Comparison of ENCODE assay signal across 34 cellular contexts in genomic region chr18:48705043-48705442, GRCh38.
"Had no signal": no experiment of that assay in that cellular context is flagged by ENCODE, and none has a peak within 500 bp of the region (broad histone marks: within the 10 kb centered on the region; RNA-seq: fewer than 3 reads in every experiment).

No MANE protein-coding gene starts in this region.

- H3K36me3 ChIP-seq: ascending aorta, Peyer's patch had no signal

- H3K9me3 Mint-ChIP-seq: activated B cell treated with CpG ODN at 0.5 μM for 24 hours; activated CD4-positive, alpha-beta memory T cell treated with anti-CD3 and anti-CD28 coated beads for 36 hours; activated naive CD8-positive, alpha-beta T cell treated with anti-CD3 and anti-CD28 coated beads for 36 hours; activated T-cell treated with anti-CD3 and anti-CD28 coated beads, Interleukin-2, amount 50 U/mL, for 72 hours; activated T-helper 17 cell treated with anti-CD3 and anti-CD28 coated beads, Interleukin-2, amount 50 U/mL, for 72 hours had no signal

- H3K27ac ChIP-seq: ascending aorta, Peyer's patch, VCaP had no signal

- H3K9me3 ChIP-seq: ascending aorta, Peyer's patch had no signal

- H3K27ac Mint-ChIP-seq: activated B cell treated with CpG ODN at 0.5 μM for 24 hours; activated CD4-positive, alpha-beta memory T cell treated with anti-CD3 and anti-CD28 coated beads for 36 hours; activated CD8-positive, alpha-beta memory T cell treated with anti-CD3 and anti-CD28 coated beads, Interleukin-2, amount 10 ng/mL, durations not matched to agents 7 days and 5 days; activated naive CD8-positive, alpha-beta T cell treated with anti-CD3 and anti-CD28 coated beads for 36 hours; activated T-cell treated with anti-CD3 and anti-CD28 coated beads, Interleukin-2, amount 50 U/mL, for 72 hours; activated T-helper 17 cell treated with anti-CD3 and anti-CD28 coated beads, Interleukin-2, amount 50 U/mL, for 72 hours; IgD-negative memory B cell had no signal

- ATAC-seq: activated CD8-positive, alpha-beta memory T cell treated with anti-CD3 and anti-CD28 coated beads, Interleukin-2, amount 10 ng/mL, durations not matched to agents 7 days and 5 days; activated T-cell treated with anti-CD3 and anti-CD28 coated beads, Interleukin-2, amount 50 U/mL, for 72 hours; activated T-helper 17 cell treated with anti-CD3 and anti-CD28 coated beads, Interleukin-2, amount 50 U/mL, for 72 hours; PC-3 had no signal

- H3K4me3 Mint-ChIP-seq: activated B cell treated with CpG ODN at 0.5 μM for 24 hours; activated CD4-positive, alpha-beta memory T cell treated with anti-CD3 and anti-CD28 coated beads for 36 hours; activated CD8-positive, alpha-beta memory T cell treated with anti-CD3 and anti-CD28 coated beads, Interleukin-2, amount 10 ng/mL, durations not matched to agents 7 days and 5 days; activated naive CD8-positive, alpha-beta T cell treated with anti-CD3 and anti-CD28 coated beads for 36 hours; activated T-cell treated with anti-CD3 and anti-CD28 coated beads, Interleukin-2, amount 50 U/mL, for 72 hours; activated T-helper 17 cell treated with anti-CD3 and anti-CD28 coated beads, Interleukin-2, amount 50 U/mL, for 72 hours; IgD-negative memory B cell had no signal

- H3K4me1 ChIP-seq: Peyer's patch had no signal

- H3K4me3 ChIP-seq: ascending aorta, Peyer's patch had no signal

- H3K27me3 ChIP-seq: ascending aorta, Peyer's patch had no signal

- DNase-seq: activated B cell treated with CpG ODN at 0.5 μM for 24 hours; activated CD4-positive, alpha-beta memory T cell treated with anti-CD3 and anti-CD28 coated beads for 36 hours; activated CD4-positive, alpha-beta T cell treated with anti-CD3 and anti-CD28 coated beads for 4 hours; activated CD4-positive, alpha-beta T cell treated with anti-CD3 and anti-CD28 coated beads, Interleukin-2, amount 50 U/mL, for 1 hour; activated CD4-positive, CD25-positive, alpha-beta regulatory T cell treated with anti-CD3 and anti-CD28 coated beads, Interleukin-2, amount 50 U/mL, for 72 hours; activated CD8-positive, alpha-beta memory T cell treated with anti-CD3 and anti-CD28 coated beads for 24 hours; activated CD8-positive, alpha-beta memory T cell treated with anti-CD3 and anti-CD28 coated beads, Interleukin-2, amount 10 ng/mL, durations not matched to agents 7 days and 5 days; activated CD8-positive, alpha-beta memory T cell treated with anti-CD3 and anti-CD28 coated beads, Interleukin-2, amount 50 U/mL, for 48 hours; activated effector memory CD4-positive, alpha-beta T cell treated with anti-CD3 and anti-CD28 coated beads, Interleukin-2, amount 50 U/mL, for 16 hours; activated naive CD4-positive, alpha-beta T cell; activated naive CD4-positive, alpha-beta T cell treated with anti-CD3 and anti-CD28 coated beads, Interleukin-2, amount 50 U/mL, for 16 hours; activated naive CD8-positive, alpha-beta T cell treated with anti-CD3 and anti-CD28 coated beads for 36 hours; activated T-cell treated with anti-CD3 and anti-CD28 coated beads, Interleukin-2, amount 50 U/mL, for 72 hours; amniotic stem cell; Karpas-422; KBM-7; NCI-H1105; NCI-H1417 treated with DMSO at 0.1 percent for 48 hours; NCI-H187 treated with DMSO at 0.1 percent for 48 hours; NCI-H2081; NCI-H226; NCI-H446 treated with DMSO at 0.1 percent for 48 hours; NCI-H524; PC-3; RPMI8226; SW 1271; T-helper 1 cell; T-helper 2 cell; T-helper 9 cell had no signal

- H3K27me3 Mint-ChIP-seq: activated B cell treated with CpG ODN at 0.5 μM for 24 hours; activated CD4-positive, alpha-beta memory T cell treated with anti-CD3 and anti-CD28 coated beads for 36 hours; activated CD8-positive, alpha-beta memory T cell treated with anti-CD3 and anti-CD28 coated beads, Interleukin-2, amount 10 ng/mL, durations not matched to agents 7 days and 5 days; activated naive CD8-positive, alpha-beta T cell treated with anti-CD3 and anti-CD28 coated beads for 36 hours; activated T-helper 17 cell treated with anti-CD3 and anti-CD28 coated beads, Interleukin-2, amount 50 U/mL, for 72 hours; IgD-negative memory B cell had no signal

- H3K36me3 Mint-ChIP-seq: activated CD4-positive, alpha-beta memory T cell treated with anti-CD3 and anti-CD28 coated beads for 36 hours; activated CD8-positive, alpha-beta memory T cell treated with anti-CD3 and anti-CD28 coated beads, Interleukin-2, amount 10 ng/mL, durations not matched to agents 7 days and 5 days; activated naive CD8-positive, alpha-beta T cell treated with anti-CD3 and anti-CD28 coated beads for 36 hours had no signal
